ENCODE assay signal across 8 cellular contexts in the genomic region with DNA sequence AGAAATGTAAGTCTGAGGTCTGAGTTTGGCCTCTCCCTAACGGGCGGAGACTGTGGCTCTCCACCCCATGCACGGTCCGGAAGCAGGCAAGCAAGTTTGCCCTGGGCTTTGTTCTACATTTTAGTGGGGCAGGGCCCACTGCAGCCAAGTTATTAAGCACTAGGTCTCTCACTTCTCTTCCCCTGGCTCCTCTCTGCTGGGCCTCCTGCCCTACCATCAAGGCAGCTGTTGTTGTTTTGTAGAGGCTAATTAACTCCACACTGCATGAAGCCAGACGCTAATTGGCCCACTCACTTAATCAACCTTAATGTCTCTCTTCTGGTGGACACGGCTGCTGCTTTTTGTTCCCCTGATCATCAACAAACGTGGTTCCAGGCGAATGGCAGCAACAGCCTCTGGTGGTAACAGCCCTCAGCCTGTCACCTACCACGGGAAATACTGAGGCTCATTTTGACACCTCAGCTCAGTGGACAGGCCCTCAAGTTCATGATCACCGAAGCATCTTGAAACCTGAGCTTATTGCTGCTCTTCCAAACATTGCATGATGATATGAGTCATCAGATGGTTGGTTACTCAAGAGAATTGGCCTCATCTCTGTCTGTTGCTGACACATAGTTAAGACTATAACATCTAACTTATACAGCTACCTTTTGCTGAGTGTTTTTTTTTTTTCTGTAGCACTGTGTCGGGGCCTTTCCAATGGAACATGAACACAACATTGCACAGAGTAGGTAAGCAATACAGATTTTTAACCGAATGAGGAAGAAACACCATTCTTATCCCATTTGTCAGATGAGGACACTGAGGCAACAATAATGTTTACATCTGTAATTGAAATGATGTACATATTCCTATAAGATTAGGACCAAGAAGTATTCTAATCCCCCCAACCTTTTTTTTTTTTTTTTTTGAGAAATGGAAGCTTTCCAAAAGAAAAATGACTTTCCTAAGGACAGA. TPM values are rescaled to one million over a fixed set of nuclear protein-coding genes. Genes with fewer than 3 reads are reported as not detected.
DNase-seq lines count a peak whose midpoint lies in the region; ATAC-seq and TF ChIP-seq lines count a peak whose summit lies in the region.

No MANE protein-coding gene starts in this region.

- H3K4me1 ChIP-seq in body of pancreas, result no peaks in the 10 kb centered on the region

- no peak overlapping the region for H3K27ac ChIP-seq in body of pancreas

- DNase-seq in AG08396 (ENCODE audit: low spot score) (peak; percentile 48), NCI-H2107 (lab: John Stamatoyannopoulos, UW) (peak; percentile 57), body of pancreas (no peak), omental fat pad (ENCODE audit: low spot score) (no peak)
- no peak for DNase-seq in activated effector memory CD4-positive, alpha-beta T cell treated with Interleukin-2 at 50 U/mL for 16 hours

- 62 to 69% methylated on average over 12 of the region's 12 CpGs for WGBS in body of pancreas, 2 donors

- ATAC-seq in GM18520 (IDR thresholded peaks at IDR 0.05; ENCODE audit: unreplicated experiment) (peak; percentile 86), HG02884 (IDR thresholded peaks at IDR 0.05; ENCODE audit: unreplicated experiment) (peak; percentile 68), body of pancreas (peak; percentile 21), omental fat pad (ENCODE audit: low FRiP score) (peak; percentile 64), HG02970 (IDR thresholded peaks at IDR 0.05; ENCODE audit: low FRiP score, unreplicated experiment) (no peak)

- H3K9me3 ChIP-seq in body of pancreas, result no peaks in the 10 kb centered on the region

- no peak overlapping the region for H3K4me3 ChIP-seq in body of pancreas

- TF ChIP-seq CTCF in body of pancreas (IDR thresholded peaks at IDR 0.05) (no peak), omental fat pad (IDR thresholded peaks at IDR 0.05) (no peak)

- no peak for TF ChIP-seq POLR2A in body of pancreas (IDR thresholded peaks at IDR 0.05)

- intact Hi-C loops in body of pancreas (cut with DNase I), result no loop called here

- no peaks in the 10 kb centered on the region for H3K36me3 ChIP-seq in body of pancreas (replicated peaks in 1 of 2; ENCODE audit: insufficient read depth in 1 of 2, low read depth in 2 of 2)

- no peaks in the 10 kb centered on the region for H3K27me3 ChIP-seq in body of pancreas

RNA-seq across cellular contexts. Expression of a gene that starts 20.8 kb away (rescaled TPM):
- 1 to 10 TPM; 7.3 to 8.0 TPM for total RNA-seq in body of pancreas
- 10 to 100 TPM in 3 of 4 donors, 1 to 10 TPM in 1; 9.4 to 53.3 (median 25.8) TPM for total RNA-seq in omental fat pad

Comparison
In these comparisons a context has a peak if more than half of its experiments do, and no peak if none do; other contexts are left out.
1. DNase-seq: peak in AG08396 (single experiment) and NCI-H2107 (single experiment); none in body of pancreas (0 of 4), omental fat pad (single experiment) and activated effector memory CD4-positive, alpha-beta T cell treated with Interleukin-2 at 50 U/mL for 16 hours (single experiment).